ENCODE assay signal across 9 cellular contexts in genomic region chr3:142828703-142829304, GRCh38.
DNase-seq lines count a peak whose midpoint lies in the region; ATAC-seq and TF ChIP-seq lines count a peak whose summit lies in the region.
"Had no signal": no experiment of that assay in that cellular context is flagged by ENCODE, and none has a peak within 500 bp of the region (broad histone marks: within the 10 kb centered on the region; RNA-seq: fewer than 3 reads in every experiment).

No MANE protein-coding gene starts in this region.

- H3K4me3 ChIP-seq in adipocyte (ENCODE audit: low read length) (no peak overlapping the region), left ventricle myocardium inferior (no peak overlapping the region)
- H3K4me3 ChIP-seq: BLaER1 treated with 17β-estradiol and CSF1 and Interleukin-3, amounts not matched to agents 10 nM and 100 nM had no signal

- H3K9ac ChIP-seq in adipocyte (ENCODE audit: low read length) = no peak overlapping the region
- H3K9ac ChIP-seq: BLaER1 treated with 17β-estradiol and CSF1 and Interleukin-3, amounts not matched to agents 10 nM and 100 nM had no signal

- DNase-seq in activated gamma-delta T cell treated with Interleukin-2 at 50 U/mL for 16 hours (peak; percentile 15), activated gamma-delta T cell (lab: John Stamatoyannopoulos, UW) (no peak), NCI-H128 (lab: John Stamatoyannopoulos, UW; ENCODE audit: unreplicated experiment) (peak; percentile 72), SKM-1 (lab: John Stamatoyannopoulos, UW; ENCODE audit: unreplicated experiment) (peak; percentile 40), adipocyte (ENCODE audit: low read depth) (peak; percentile 91), left ventricle myocardium inferior (peak; percentile 80), retina (peak; percentile 77)

- no peak overlapping the region for H3K27ac ChIP-seq in left ventricle myocardium inferior (replicated peaks)
- H3K27ac ChIP-seq: BLaER1 treated with 17β-estradiol and CSF1 and Interleukin-3, amounts not matched to agents 10 nM and 100 nM had no signal

- H3K27me3 ChIP-seq in adipocyte (replicated peaks; ENCODE audit: control insufficient read depth, insufficient read depth, low read length) (no peaks in the 10 kb centered on the region), left ventricle myocardium inferior (ENCODE audit: low read depth) (no peaks in the 10 kb centered on the region)
- H3K27me3 ChIP-seq: BLaER1 treated with 17β-estradiol and CSF1 and Interleukin-3, amounts not matched to agents 10 nM and 100 nM had no signal

- peak; percentile 98 for ATAC-seq in HG02852 (IDR thresholded peaks at IDR 0.05; ENCODE audit: unreplicated experiment)

- peaks cover 22% of the 10 kb centered on the region for H3K36me3 ChIP-seq in adipocyte (ENCODE audit: control insufficient read depth, insufficient read depth, low read length, severe bottlenecking)
- H3K36me3 ChIP-seq in left ventricle myocardium inferior = no peaks in the 10 kb centered on the region
- H3K36me3 ChIP-seq: BLaER1 treated with 17β-estradiol and CSF1 and Interleukin-3, amounts not matched to agents 10 nM and 100 nM had no signal

- H3K9me3 ChIP-seq in adipocyte (ENCODE audit: control insufficient read depth, low read length) (no peaks in the 10 kb centered on the region), left ventricle myocardium inferior (replicated peaks) (no peaks in the 10 kb centered on the region)
- H3K9me3 ChIP-seq: BLaER1 treated with 17β-estradiol and CSF1 and Interleukin-3, amounts not matched to agents 10 nM and 100 nM had no signal

- peaks cover 3% of the 10 kb centered on the region for H3K4me1 ChIP-seq in adipocyte (ENCODE audit: control insufficient read depth, insufficient read depth, low read length)
- H3K4me1 ChIP-seq in left ventricle myocardium inferior = peaks cover 5% of the 10 kb centered on the region
- H3K4me1 ChIP-seq: BLaER1 treated with 17β-estradiol and CSF1 and Interleukin-3, amounts not matched to agents 10 nM and 100 nM had no signal

- intact Hi-C loops in left ventricle myocardium inferior (cut with micrococcal nuclease) = loop anchor here (2.0 kb wide), 1 partner anchor 158 kb away; no protein-coding TSS in a partner anchor

- TF ChIP-seq CTCF in left ventricle myocardium inferior (IDR thresholded peaks at IDR 0.05; ENCODE audit: borderline replicate concordance) = peak; percentile 89
